1 cellular context compared by ENCODE assay signal in the genomic region with DNA sequence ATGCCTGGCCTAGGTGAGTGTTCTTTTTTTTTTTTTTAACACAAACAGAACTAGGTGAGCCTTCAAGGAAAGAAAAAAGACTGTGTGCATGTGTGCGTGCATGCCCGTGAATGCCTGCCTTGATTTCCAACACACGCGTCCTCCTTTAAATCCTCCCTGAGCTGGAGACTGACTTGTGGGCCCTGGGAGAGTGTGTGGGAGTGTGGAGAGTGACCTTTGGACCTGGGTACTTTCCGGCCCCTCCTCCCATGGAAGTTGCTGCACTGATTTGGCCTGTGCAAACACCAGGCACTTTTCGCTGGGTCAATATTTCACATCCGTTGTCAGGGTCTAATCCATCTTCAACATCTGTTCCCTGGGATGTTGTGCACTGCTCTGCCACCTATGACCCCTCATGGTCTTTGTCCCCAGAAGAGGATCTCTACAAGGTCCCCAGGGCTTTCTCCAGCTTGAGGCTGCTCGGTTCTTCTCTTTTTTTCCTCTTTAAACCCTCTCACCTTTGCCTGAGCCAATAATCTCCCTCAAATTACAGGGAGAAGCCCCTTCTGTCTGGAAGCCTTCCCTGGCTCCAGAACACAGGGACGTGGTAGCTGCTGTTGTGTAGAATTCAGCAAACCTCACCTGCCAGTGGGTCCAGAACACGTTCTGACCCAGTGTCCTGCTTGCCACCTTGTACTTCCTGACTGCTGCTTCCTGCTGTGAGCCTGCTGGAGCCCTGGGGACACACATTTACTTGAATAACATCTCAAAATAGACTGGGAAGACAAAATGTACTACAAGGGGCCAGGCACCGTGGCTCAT.
A peak's percentile ranks its signal among the peaks of the same experiment; 100 is the strongest.
TF ChIP-seq lines count a peak whose summit lies in the region.

No MANE protein-coding gene starts in this region.

TF ChIP-seq in HepG2, 621 proteins besides CTCF, POLR2A, EP300 and RAD21 (continued from another document and continues in another):
- TF ChIP-seq, protein P1, sequence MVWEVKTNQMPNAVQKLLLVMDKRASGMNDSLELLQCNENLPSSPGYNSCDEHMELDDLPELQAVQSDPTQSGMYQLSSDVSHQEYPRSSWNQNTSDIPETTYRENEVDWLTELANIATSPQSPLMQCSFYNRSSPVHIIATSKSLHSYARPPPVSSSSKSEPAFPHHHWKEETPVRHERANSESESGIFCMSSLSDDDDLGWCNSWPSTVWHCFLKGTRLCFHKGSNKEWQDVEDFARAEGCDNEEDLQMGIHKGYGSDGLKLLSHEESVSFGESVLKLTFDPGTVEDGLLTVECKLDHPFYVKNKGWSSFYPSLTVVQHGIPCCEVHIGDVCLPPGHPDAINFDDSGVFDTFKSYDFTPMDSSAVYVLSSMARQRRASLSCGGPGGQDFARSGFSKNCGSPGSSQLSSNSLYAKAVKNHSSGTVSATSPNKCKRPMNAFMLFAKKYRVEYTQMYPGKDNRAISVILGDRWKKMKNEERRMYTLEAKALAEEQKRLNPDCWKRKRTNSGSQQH (CRISPR knock-in tag; IDR thresholded peaks at IDR 0.05; ENCODE audit: low read depth): no peak; the same call in 1 of the 2 replicates
- TF ChIP-seq ATF7 (IDR thresholded peaks at IDR 0.05): no peak
- TF ChIP-seq ATF7 (CRISPR knock-in tag; IDR thresholded peaks at IDR 0.05): 0 out of 2 replicates have a peak, but pooled peaks have one; percentile 75
- no peak for TF ChIP-seq KLF13 (CRISPR knock-in tag; IDR thresholded peaks at IDR 0.05)
- no peak for TF ChIP-seq SRSF9 (IDR thresholded peaks at IDR 0.05; ENCODE audit: borderline replicate concordance, insufficient read depth, low read depth, low read length, poor library complexity, severe bottlenecking)
- peak; percentile 98 for TF ChIP-seq ZSCAN31 (CRISPR knock-in tag; IDR thresholded peaks at IDR 0.05; ENCODE audit: low read depth)
- TF ChIP-seq, protein P2, sequence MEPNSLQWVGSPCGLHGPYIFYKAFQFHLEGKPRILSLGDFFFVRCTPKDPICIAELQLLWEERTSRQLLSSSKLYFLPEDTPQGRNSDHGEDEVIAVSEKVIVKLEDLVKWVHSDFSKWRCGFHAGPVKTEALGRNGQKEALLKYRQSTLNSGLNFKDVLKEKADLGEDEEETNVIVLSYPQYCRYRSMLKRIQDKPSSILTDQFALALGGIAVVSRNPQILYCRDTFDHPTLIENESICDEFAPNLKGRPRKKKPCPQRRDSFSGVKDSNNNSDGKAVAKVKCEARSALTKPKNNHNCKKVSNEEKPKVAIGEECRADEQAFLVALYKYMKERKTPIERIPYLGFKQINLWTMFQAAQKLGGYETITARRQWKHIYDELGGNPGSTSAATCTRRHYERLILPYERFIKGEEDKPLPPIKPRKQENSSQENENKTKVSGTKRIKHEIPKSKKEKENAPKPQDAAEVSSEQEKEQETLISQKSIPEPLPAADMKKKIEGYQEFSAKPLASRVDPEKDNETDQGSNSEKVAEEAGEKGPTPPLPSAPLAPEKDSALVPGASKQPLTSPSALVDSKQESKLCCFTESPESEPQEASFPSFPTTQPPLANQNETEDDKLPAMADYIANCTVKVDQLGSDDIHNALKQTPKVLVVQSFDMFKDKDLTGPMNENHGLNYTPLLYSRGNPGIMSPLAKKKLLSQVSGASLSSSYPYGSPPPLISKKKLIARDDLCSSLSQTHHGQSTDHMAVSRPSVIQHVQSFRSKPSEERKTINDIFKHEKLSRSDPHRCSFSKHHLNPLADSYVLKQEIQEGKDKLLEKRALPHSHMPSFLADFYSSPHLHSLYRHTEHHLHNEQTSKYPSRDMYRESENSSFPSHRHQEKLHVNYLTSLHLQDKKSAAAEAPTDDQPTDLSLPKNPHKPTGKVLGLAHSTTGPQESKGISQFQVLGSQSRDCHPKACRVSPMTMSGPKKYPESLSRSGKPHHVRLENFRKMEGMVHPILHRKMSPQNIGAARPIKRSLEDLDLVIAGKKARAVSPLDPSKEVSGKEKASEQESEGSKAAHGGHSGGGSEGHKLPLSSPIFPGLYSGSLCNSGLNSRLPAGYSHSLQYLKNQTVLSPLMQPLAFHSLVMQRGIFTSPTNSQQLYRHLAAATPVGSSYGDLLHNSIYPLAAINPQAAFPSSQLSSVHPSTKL (CRISPR knock-in tag; IDR thresholded peaks at IDR 0.05): peak; percentile 99
- TF ChIP-seq, protein P3, sequence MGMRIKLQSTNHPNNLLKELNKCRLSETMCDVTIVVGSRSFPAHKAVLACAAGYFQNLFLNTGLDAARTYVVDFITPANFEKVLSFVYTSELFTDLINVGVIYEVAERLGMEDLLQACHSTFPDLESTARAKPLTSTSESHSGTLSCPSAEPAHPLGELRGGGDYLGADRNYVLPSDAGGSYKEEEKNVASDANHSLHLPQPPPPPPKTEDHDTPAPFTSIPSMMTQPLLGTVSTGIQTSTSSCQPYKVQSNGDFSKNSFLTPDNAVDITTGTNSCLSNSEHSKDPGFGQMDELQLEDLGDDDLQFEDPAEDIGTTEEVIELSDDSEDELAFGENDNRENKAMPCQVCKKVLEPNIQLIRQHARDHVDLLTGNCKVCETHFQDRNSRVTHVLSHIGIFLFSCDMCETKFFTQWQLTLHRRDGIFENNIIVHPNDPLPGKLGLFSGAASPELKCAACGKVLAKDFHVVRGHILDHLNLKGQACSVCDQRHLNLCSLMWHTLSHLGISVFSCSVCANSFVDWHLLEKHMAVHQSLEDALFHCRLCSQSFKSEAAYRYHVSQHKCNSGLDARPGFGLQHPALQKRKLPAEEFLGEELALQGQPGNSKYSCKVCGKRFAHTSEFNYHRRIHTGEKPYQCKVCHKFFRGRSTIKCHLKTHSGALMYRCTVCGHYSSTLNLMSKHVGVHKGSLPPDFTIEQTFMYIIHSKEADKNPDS (CRISPR knock-in tag; IDR thresholded peaks at IDR 0.05): peak; percentile 92
- TF ChIP-seq, protein P4, sequence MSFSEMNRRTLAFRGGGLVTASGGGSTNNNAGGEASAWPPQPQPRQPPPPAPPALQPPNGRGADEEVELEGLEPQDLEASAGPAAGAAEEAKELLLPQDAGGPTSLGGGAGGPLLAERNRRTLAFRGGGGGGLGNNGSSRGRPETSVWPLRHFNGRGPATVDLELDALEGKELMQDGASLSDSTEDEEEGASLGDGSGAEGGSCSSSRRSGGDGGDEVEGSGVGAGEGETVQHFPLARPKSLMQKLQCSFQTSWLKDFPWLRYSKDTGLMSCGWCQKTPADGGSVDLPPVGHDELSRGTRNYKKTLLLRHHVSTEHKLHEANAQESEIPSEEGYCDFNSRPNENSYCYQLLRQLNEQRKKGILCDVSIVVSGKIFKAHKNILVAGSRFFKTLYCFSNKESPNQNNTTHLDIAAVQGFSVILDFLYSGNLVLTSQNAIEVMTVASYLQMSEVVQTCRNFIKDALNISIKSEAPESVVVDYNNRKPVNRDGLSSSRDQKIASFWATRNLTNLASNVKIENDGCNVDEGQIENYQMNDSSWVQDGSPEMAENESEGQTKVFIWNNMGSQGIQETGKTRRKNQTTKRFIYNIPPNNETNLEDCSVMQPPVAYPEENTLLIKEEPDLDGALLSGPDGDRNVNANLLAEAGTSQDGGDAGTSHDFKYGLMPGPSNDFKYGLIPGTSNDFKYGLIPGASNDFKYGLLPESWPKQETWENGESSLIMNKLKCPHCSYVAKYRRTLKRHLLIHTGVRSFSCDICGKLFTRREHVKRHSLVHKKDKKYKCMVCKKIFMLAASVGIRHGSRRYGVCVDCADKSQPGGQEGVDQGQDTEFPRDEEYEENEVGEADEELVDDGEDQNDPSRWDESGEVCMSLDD (CRISPR knock-in tag; IDR thresholded peaks at IDR 0.05; ENCODE audit: borderline replicate concordance): no peak
- TF ChIP-seq, protein P5, sequence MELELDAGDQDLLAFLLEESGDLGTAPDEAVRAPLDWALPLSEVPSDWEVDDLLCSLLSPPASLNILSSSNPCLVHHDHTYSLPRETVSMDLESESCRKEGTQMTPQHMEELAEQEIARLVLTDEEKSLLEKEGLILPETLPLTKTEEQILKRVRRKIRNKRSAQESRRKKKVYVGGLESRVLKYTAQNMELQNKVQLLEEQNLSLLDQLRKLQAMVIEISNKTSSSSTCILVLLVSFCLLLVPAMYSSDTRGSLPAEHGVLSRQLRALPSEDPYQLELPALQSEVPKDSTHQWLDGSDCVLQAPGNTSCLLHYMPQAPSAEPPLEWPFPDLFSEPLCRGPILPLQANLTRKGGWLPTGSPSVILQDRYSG (CRISPR knock-in tag; IDR thresholded peaks at IDR 0.05): no peak
- no peak for TF ChIP-seq SNRNP70 (IDR thresholded peaks at IDR 0.05; ENCODE audit: low read depth, low read length)
- TF ChIP-seq SAFB2 (CRISPR knock-in tag; IDR thresholded peaks at IDR 0.05; ENCODE audit: borderline replicate concordance, low read depth): peak; percentile 97
- TF ChIP-seq, protein P6, sequence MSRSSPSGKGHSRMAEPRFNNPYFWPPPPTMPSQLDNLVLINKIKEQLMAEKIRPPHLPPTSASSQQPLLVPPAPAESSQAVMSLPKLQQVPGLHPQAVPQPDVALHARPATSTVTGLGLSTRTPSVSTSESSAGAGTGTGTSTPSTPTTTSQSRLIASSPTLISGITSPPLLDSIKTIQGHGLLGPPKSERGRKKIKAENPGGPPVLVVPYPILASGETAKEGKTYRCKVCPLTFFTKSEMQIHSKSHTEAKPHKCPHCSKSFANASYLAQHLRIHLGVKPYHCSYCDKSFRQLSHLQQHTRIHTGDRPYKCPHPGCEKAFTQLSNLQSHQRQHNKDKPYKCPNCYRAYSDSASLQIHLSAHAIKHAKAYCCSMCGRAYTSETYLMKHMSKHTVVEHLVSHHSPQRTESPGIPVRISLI (CRISPR knock-in tag; IDR thresholded peaks at IDR 0.05; ENCODE audit: borderline replicate concordance): peak; percentile 89
- TF ChIP-seq ZNF605 (CRISPR knock-in tag; IDR thresholded peaks at IDR 0.05): peak; percentile 82; the same call in 1 of the 2 replicates
- no peak for TF ChIP-seq SUZ12 (IDR thresholded peaks at IDR 0.05; ENCODE audit: low read depth, low read length)
- peak; percentile 99 for TF ChIP-seq ZBTB7B (CRISPR knock-in tag; IDR thresholded peaks at IDR 0.05)
- no peak for TF ChIP-seq ZSCAN12 (CRISPR knock-in tag; IDR thresholded peaks at IDR 0.05)
- TF ChIP-seq MATR3 (CRISPR knock-in tag; IDR thresholded peaks at IDR 0.05): no peak
- TF ChIP-seq, protein P7, sequence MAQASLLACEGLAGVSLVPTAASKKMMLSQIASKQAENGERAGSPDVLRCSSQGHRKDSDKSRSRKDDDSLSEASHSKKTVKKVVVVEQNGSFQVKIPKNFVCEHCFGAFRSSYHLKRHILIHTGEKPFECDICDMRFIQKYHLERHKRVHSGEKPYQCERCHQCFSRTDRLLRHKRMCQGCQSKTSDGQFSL (CRISPR knock-in tag; IDR thresholded peaks at IDR 0.05): no peak
- TF ChIP-seq, protein P8, sequence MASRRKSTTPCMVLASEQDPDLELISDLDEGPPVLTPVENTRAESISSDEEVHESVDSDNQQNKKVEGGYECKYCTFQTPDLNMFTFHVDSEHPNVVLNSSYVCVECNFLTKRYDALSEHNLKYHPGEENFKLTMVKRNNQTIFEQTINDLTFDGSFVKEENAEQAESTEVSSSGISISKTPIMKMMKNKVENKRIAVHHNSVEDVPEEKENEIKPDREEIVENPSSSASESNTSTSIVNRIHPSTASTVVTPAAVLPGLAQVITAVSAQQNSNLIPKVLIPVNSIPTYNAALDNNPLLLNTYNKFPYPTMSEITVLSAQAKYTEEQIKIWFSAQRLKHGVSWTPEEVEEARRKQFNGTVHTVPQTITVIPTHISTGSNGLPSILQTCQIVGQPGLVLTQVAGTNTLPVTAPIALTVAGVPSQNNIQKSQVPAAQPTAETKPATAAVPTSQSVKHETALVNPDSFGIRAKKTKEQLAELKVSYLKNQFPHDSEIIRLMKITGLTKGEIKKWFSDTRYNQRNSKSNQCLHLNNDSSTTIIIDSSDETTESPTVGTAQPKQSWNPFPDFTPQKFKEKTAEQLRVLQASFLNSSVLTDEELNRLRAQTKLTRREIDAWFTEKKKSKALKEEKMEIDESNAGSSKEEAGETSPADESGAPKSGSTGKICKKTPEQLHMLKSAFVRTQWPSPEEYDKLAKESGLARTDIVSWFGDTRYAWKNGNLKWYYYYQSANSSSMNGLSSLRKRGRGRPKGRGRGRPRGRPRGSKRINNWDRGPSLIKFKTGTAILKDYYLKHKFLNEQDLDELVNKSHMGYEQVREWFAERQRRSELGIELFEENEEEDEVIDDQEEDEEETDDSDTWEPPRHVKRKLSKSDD (CRISPR knock-in tag; IDR thresholded peaks at IDR 0.05; ENCODE audit: low read depth): peak; percentile 88
- peak; percentile 98 for TF ChIP-seq ZBTB3 (CRISPR knock-in tag; IDR thresholded peaks at IDR 0.05; ENCODE audit: borderline replicate concordance, low read depth)
- TF ChIP-seq THAP11 (CRISPR knock-in tag; IDR thresholded peaks at IDR 0.05): peak; percentile 91
- no peak for TF ChIP-seq ZBTB1 (CRISPR knock-in tag; IDR thresholded peaks at IDR 0.05; ENCODE audit: borderline replicate concordance)
- TF ChIP-seq, protein P9, sequence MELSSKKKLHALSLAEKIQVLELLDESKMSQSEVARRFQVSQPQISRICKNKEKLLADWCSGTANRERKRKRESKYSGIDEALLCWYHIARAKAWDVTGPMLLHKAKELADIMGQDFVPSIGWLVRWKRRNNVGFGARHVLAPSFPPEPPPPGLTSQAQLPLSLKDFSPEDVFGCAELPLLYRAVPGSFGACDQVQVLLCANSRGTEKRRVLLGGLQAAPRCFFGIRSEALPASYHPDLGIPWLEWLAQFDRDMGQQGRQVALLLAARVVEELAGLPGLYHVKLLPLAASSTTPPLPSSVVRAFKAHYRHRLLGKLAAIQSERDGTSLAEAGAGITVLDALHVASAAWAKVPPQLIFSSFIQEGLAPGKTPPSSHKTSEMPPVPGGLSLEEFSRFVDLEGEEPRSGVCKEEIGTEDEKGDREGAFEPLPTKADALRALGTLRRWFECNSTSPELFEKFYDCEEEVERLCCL (CRISPR knock-in tag; IDR thresholded peaks at IDR 0.05; ENCODE audit: borderline replicate concordance): no peak
- no peak for TF ChIP-seq MTF1 (CRISPR knock-in tag; IDR thresholded peaks at IDR 0.05)
- TF ChIP-seq KDM5B (CRISPR knock-in tag; IDR thresholded peaks at IDR 0.05; ENCODE audit: borderline replicate concordance): peak; percentile 80; the same call in 1 of the 2 replicates
- TF ChIP-seq, protein P10, sequence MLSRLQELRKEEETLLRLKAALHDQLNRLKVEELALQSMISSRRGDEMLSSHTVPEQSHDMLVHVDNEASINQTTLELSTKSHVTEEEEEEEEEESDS (CRISPR knock-in tag; IDR thresholded peaks at IDR 0.05; ENCODE audit: borderline replicate concordance): peak; percentile 59; the same call in 1 of the 2 replicates
- peak; percentile 92 for TF ChIP-seq KDM2A (CRISPR knock-in tag; IDR thresholded peaks at IDR 0.05; ENCODE audit: borderline replicate concordance, low read depth)
- no peak; the same call in 1 of the 2 replicates for TF ChIP-seq ZNF619 (CRISPR knock-in tag; IDR thresholded peaks at IDR 0.05)
- peak; percentile 78; the same call in 1 of the 2 replicates for TF ChIP-seq ZNF12 (CRISPR knock-in tag; IDR thresholded peaks at IDR 0.05)
- no peak for TF ChIP-seq HNRNPUL1 (IDR thresholded peaks at IDR 0.05; ENCODE audit: low read depth, low read length)
- TF ChIP-seq, protein P11, sequence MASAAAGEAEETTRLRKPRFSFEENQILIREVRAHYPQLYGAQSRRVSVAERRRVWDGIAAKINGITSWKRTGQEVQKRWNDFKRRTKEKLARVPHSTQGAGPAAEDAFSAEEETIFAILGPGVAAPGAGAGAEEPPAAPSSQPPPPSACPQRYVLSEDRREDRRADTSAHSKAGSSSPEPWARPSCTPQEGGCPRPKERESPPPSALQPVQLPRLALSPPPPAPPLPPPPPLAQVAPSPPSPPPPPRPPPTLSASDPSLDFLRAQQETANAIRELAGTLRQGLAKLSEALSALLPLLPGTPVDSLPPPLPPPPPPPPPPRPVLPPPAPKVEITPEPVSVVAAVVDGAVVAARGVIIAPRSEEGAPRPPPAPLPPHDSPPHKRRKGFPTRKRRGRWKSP (CRISPR knock-in tag; IDR thresholded peaks at IDR 0.05): peak; percentile 65
- no peak for TF ChIP-seq ZBTB21 (CRISPR knock-in tag; IDR thresholded peaks at IDR 0.05)
- TF ChIP-seq ZNF660 (CRISPR knock-in tag; IDR thresholded peaks at IDR 0.05; ENCODE audit: borderline replicate concordance, low read depth): no peak; the same call in 1 of the 2 replicates
- TF ChIP-seq DPF2 (CRISPR knock-in tag; IDR thresholded peaks at IDR 0.05; ENCODE audit: borderline replicate concordance, low read depth): peak; percentile 99
